ENCODE assay signal across 8 cellular contexts in the genomic region with DNA sequence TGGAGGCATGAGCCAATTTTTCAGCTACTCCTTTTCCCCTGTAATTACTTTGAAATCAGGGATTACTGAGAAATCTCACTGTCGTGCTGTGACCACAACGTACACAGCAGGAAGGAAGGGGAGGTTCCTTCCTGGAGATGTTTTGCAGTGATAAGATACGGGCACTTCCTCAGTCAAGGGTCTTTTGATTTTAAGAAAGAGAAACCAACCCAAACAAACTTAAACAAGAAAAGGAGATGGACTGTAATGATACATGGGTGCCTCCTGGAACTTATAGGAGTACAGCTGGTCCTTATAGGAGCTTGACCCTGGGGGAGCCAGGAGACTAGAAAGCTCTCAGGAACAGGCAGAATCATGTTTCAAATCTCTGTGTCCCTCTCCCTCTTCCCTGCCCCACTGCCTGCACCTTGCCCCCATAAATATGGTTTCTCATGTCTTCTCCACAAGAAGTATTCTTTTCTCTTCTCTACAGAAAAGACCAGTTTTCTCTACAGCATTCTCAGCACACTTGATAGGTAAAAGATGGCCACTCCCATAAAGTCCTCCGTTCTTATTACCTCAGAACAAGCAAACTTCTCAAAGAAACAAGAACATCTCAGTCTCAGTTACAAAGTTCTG.
A peak's percentile ranks its signal among the peaks of the same experiment; 100 is the strongest.
DNase-seq lines count a peak whose midpoint lies in the region; TF ChIP-seq lines count a peak whose summit lies in the region.

No MANE protein-coding gene starts in this region.

- H3K9me3 ChIP-seq in HEK293 (ENCODE audit: control insufficient read depth, insufficient read depth, low read depth, low read length), result no peaks in the 10 kb centered on the region

- intact Hi-C loops in dendritic cell treated with granulocyte-macrophage colony-stimulating factor and Interleukin-4, amounts not matched to agents 40 ng/mL and 50 ng/mL, for 4 days (cut with micrococcal nuclease), result no loop called here
- intact Hi-C loops in posterior cingulate gyrus (cut with DNase I), result no loop called here

- peak; percentile 55 for DNase-seq in NCI-H1694 treated with DMSO at 0.1 percent for 48 hours (lab: John Stamatoyannopoulos, UW)
- DNase-seq in NCI-H1694 (lab: John Stamatoyannopoulos, UW), result no peak
- no peak for DNase-seq in posterior cingulate gyrus
- no peak for DNase-seq in RPMI8226

- H3K4me3 ChIP-seq in HEK293 (ENCODE audit: low read depth, low read length) (no peak overlapping the region), rectal smooth muscle tissue (ENCODE audit: low read length) (no peak overlapping the region)

- peak overlapping the region; percentile 26 for H3K4me3 Mint-ChIP-seq in dendritic cell treated with granulocyte-macrophage colony-stimulating factor and Interleukin-4, amounts not matched to agents 40 ng/mL and 50 ng/mL, for 4 days

- H3K27ac ChIP-seq in HEK293 (ENCODE audit: extremely low read depth, low read depth, low read length) (no peak overlapping the region), rectal smooth muscle tissue (ENCODE audit: low read depth, low read length) (peak overlapping the region; percentile 1)

- no peaks in the 10 kb centered on the region for H3K9me3 Mint-ChIP-seq in dendritic cell treated with granulocyte-macrophage colony-stimulating factor and Interleukin-4, amounts not matched to agents 40 ng/mL and 50 ng/mL, for 4 days

- H3K27me3 ChIP-seq in rectal smooth muscle tissue (ENCODE audit: control insufficient read depth, insufficient read depth, low read length), result no peaks in the 10 kb centered on the region

- H3K27me3 Mint-ChIP-seq in dendritic cell treated with granulocyte-macrophage colony-stimulating factor and Interleukin-4, amounts not matched to agents 40 ng/mL and 50 ng/mL, for 4 days, result no peaks in the 10 kb centered on the region

- CTCF ChIA-PET in HEK293 (lab: Yijun Ruan, JAX), result interaction anchor here (0.7 kb wide), 1 partner anchor 1396 kb away, joined by 5 read pairs; no protein-coding TSS in a partner anchor

- peak overlapping the region; percentile 88 for H3K27ac Mint-ChIP-seq in dendritic cell treated with granulocyte-macrophage colony-stimulating factor and Interleukin-4, amounts not matched to agents 40 ng/mL and 50 ng/mL, for 4 days

- H3K4me1 Mint-ChIP-seq in dendritic cell treated with granulocyte-macrophage colony-stimulating factor and Interleukin-4, amounts not matched to agents 40 ng/mL and 50 ng/mL, for 4 days (ENCODE audit: low read depth), result peaks cover 56% of the 10 kb centered on the region

- POLR2A ChIA-PET in HEK293 (lab: Yijun Ruan, JAX), result no interaction called here

- H3K4me1 ChIP-seq in HEK293 (ENCODE audit: control insufficient read depth, insufficient read depth, low read length), result no peaks in the 10 kb centered on the region
- peaks cover 2% of the 10 kb centered on the region for H3K4me1 ChIP-seq in rectal smooth muscle tissue (ENCODE audit: control insufficient read depth, insufficient read depth, low read length)

- no peaks in the 10 kb centered on the region for H3K36me3 Mint-ChIP-seq in dendritic cell treated with granulocyte-macrophage colony-stimulating factor and Interleukin-4, amounts not matched to agents 40 ng/mL and 50 ng/mL, for 4 days (ENCODE audit: low read depth)

- H3K9ac ChIP-seq in rectal smooth muscle tissue (ENCODE audit: low read length), result no peak overlapping the region

- no peak for TF ChIP-seq CTCF in HEK293 (tag by site-specific recombination; IDR thresholded peaks at IDR 0.05)

- H3K36me3 ChIP-seq in HEK293 (ENCODE audit: control insufficient read depth in 2 of 2, insufficient read depth in 1 of 2, low read length in 2 of 2), result no peaks in the 10 kb centered on the region
- no peaks in the 10 kb centered on the region for H3K36me3 ChIP-seq in rectal smooth muscle tissue (ENCODE audit: control insufficient read depth, insufficient read depth, low read length)

TF ChIP-seq in HEK293, 187 proteins besides CTCF, POLR2A, EP300 and RAD21 (continues in another document):
- TF ChIP-seq PRDM1 (tag by site-specific recombination; IDR thresholded peaks at IDR 0.05), result no peak
- TF ChIP-seq GLI2 (tag by site-specific recombination; IDR thresholded peaks at IDR 0.05; ENCODE audit: borderline replicate concordance, low read depth), result no peak
- no peak for TF ChIP-seq ZEB2 (tag by site-specific recombination; IDR thresholded peaks at IDR 0.05)
- no peak for TF ChIP-seq ZNF747 (tag by site-specific recombination; IDR thresholded peaks at IDR 0.05)
- TF ChIP-seq BCL11A (tag by site-specific recombination; IDR thresholded peaks at IDR 0.05; ENCODE audit: low read depth), result no peak
- peak; percentile 61; the same call in 1 of the 2 replicates for TF ChIP-seq TRIM28 (IDR thresholded peaks at IDR 0.05; ENCODE audit: borderline replicate concordance, low read length)
- TF ChIP-seq ZNF394 (tag by site-specific recombination; IDR thresholded peaks at IDR 0.05; ENCODE audit: borderline replicate concordance), result peak; percentile 41; the same call in 1 of the 2 replicates
- TF ChIP-seq PRDM10 (tag by site-specific recombination; IDR thresholded peaks at IDR 0.05), result no peak
- no peak for TF ChIP-seq ZNF585B (tag by site-specific recombination; IDR thresholded peaks at IDR 0.05)
- TF ChIP-seq WT1 (tag by site-specific recombination; IDR thresholded peaks at IDR 0.05), result 0 out of 2 replicates have a peak, but pooled peaks have one; percentile 30

TF ChIP-seq in PFSK-1, 5 proteins besides CTCF, POLR2A, EP300 and RAD21:
- no peak for TF ChIP-seq TAF1 (IDR thresholded peaks at IDR 0.05; ENCODE audit: borderline replicate concordance, insufficient read depth, low read length)
- peak; percentile 59 for TF ChIP-seq FOXP2 (optimal IDR thresholded peaks at IDR 0.05; ENCODE audit: borderline replicate concordance, extremely low read depth, extremely low read length, insufficient read depth)
- TF ChIP-seq, protein P1, sequence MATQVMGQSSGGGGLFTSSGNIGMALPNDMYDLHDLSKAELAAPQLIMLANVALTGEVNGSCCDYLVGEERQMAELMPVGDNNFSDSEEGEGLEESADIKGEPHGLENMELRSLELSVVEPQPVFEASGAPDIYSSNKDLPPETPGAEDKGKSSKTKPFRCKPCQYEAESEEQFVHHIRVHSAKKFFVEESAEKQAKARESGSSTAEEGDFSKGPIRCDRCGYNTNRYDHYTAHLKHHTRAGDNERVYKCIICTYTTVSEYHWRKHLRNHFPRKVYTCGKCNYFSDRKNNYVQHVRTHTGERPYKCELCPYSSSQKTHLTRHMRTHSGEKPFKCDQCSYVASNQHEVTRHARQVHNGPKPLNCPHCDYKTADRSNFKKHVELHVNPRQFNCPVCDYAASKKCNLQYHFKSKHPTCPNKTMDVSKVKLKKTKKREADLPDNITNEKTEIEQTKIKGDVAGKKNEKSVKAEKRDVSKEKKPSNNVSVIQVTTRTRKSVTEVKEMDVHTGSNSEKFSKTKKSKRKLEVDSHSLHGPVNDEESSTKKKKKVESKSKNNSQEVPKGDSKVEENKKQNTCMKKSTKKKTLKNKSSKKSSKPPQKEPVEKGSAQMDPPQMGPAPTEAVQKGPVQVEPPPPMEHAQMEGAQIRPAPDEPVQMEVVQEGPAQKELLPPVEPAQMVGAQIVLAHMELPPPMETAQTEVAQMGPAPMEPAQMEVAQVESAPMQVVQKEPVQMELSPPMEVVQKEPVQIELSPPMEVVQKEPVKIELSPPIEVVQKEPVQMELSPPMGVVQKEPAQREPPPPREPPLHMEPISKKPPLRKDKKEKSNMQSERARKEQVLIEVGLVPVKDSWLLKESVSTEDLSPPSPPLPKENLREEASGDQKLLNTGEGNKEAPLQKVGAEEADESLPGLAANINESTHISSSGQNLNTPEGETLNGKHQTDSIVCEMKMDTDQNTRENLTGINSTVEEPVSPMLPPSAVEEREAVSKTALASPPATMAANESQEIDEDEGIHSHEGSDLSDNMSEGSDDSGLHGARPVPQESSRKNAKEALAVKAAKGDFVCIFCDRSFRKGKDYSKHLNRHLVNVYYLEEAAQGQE (IDR thresholded peaks at IDR 0.05; ENCODE audit: insufficient read depth in 1 of 2, low read depth in 2 of 2, low read length in 2 of 2), result no peak
